16 cellular contexts compared by ENCODE assay signal in genomic region chr2:58447586-58447985, GRCh38.
A peak's percentile ranks its signal among the peaks of the same experiment; 100 is the strongest.
DNase-seq lines count a peak whose midpoint lies in the region; ATAC-seq, FAIRE-seq and TF ChIP-seq lines count a peak whose summit lies in the region.
"Had no signal": no experiment of that assay in that cellular context is flagged by ENCODE, and none has a peak within 500 bp of the region (broad histone marks: within the 10 kb centered on the region; RNA-seq: fewer than 3 reads in every experiment).

No MANE protein-coding gene starts in this region.

- H3K9me1 ChIP-seq in keratinocyte (ENCODE audit: control insufficient read depth, extremely low read depth, insufficient read depth, low read length), result no peaks in the 10 kb centered on the region

- H3K27ac ChIP-seq in astrocyte (ENCODE audit: low read depth, low read length) (no peak overlapping the region), keratinocyte (ENCODE audit: control insufficient read depth, insufficient read depth, low read length) (no peak overlapping the region), transverse colon (no peak overlapping the region)
- H3K27ac ChIP-seq: psoas muscle, thoracic aorta had no signal

- FAIRE-seq in astrocyte (lab: Jason Lieb, UNC), result peak; percentile 23
- no peak for FAIRE-seq in keratinocyte (lab: Jason Lieb, UNC)

- ATAC-seq in HG02588 (IDR thresholded peaks at IDR 0.05; ENCODE audit: unreplicated experiment), result peak; percentile 10

- H3K4me3 Mint-ChIP-seq in astrocyte (ENCODE audit: unreplicated experiment) (no peak overlapping the region), type B pancreatic cell (no peak overlapping the region)
- H3K4me3 Mint-ChIP-seq: activated B cell treated with CpG ODN at 0.5 μM for 24 hours; activated T-helper 1 cell treated with anti-CD3 and anti-CD28 coated beads, Interleukin-12 subunit alpha, Interleukin-12 subunit beta, Interleukin-2, Interleukin-4 antibody, amounts not matched to agents 30 ng/mL and 10 ng/mL and 1 ng/mL, durations not matched to agents 14 hours and 24 hours and 36 hours; central memory CD8-positive, alpha-beta T cell; naive thymus-derived CD4-positive, alpha-beta T cell had no signal

- no peak for TF ChIP-seq EP300 in transverse colon (IDR thresholded peaks at IDR 0.05; ENCODE audit: low read depth)

- peak overlapping the region; percentile 38 for H2AFZ ChIP-seq in astrocyte (ENCODE audit: low read depth, low read length)
- H2AFZ ChIP-seq in keratinocyte (ENCODE audit: control insufficient read depth, low read length), result peak overlapping the region; percentile 34

- intact Hi-C loops in transverse colon (cut with DNase I; ENCODE audit: low total_unique reads), result no loop called here

- no peak overlapping the region for H3K27ac Mint-ChIP-seq in astrocyte (ENCODE audit: unreplicated experiment)
- H3K27ac Mint-ChIP-seq in type B pancreatic cell, result peak overlapping the region; percentile 67
- H3K27ac Mint-ChIP-seq: activated B cell treated with CpG ODN at 0.5 μM for 24 hours; activated T-helper 1 cell treated with anti-CD3 and anti-CD28 coated beads, Interleukin-12 subunit alpha, Interleukin-12 subunit beta, Interleukin-2, Interleukin-4 antibody, amounts not matched to agents 30 ng/mL and 10 ng/mL and 1 ng/mL, durations not matched to agents 14 hours and 24 hours and 36 hours; naive thymus-derived CD4-positive, alpha-beta T cell had no signal

- H3K9me3 ChIP-seq in astrocyte (ENCODE audit: insufficient read depth, low read depth, low read length) (no peaks in the 10 kb centered on the region), keratinocyte (ENCODE audit: control insufficient read depth, low read depth, low read length) (no peaks in the 10 kb centered on the region), transverse colon (no peaks in the 10 kb centered on the region)
- H3K9me3 ChIP-seq: BE2C, MG63, psoas muscle, thoracic aorta had no signal

- peaks cover 12% of the 10 kb centered on the region for H3K4me1 Mint-ChIP-seq in astrocyte (ENCODE audit: low read depth, unreplicated experiment)
- peaks cover 15% of the 10 kb centered on the region for H3K4me1 Mint-ChIP-seq in type B pancreatic cell (ENCODE audit: unreplicated experiment)
- H3K4me1 Mint-ChIP-seq: central memory CD8-positive, alpha-beta T cell; naive thymus-derived CD4-positive, alpha-beta T cell had no signal

- no peaks in the 10 kb centered on the region for H3K36me3 Mint-ChIP-seq in astrocyte (ENCODE audit: low read depth, unreplicated experiment)
- no peaks in the 10 kb centered on the region for H3K36me3 Mint-ChIP-seq in type B pancreatic cell
- H3K36me3 Mint-ChIP-seq: naive thymus-derived CD4-positive, alpha-beta T cell had no signal

- WGBS in transverse colon (ENCODE audit: low coverage in 1 of 2), 2 donors, result 90 to 93% methylated on average over 2 of the region's 2 CpGs

- in situ Hi-C loops in transverse colon (cut with MboI; ENCODE audit: low pct_ligation_motif_present in 1 of 4, low pct_unique_long_range_greater_than_20kb in 1 of 4, low sequenced_read_pairs in 3 of 4), result loop anchor here in 1 of 4 donors (25.0 kb wide), 1 partner anchor 685 kb away; no protein-coding TSS in a partner anchor

- no peak for TF ChIP-seq POLR2A in transverse colon (IDR thresholded peaks at IDR 0.05)

- H3K4me2 ChIP-seq in astrocyte (ENCODE audit: low read length), result no peak overlapping the region
- H3K4me2 ChIP-seq in keratinocyte (ENCODE audit: control insufficient read depth, extremely low read depth, insufficient read depth, low read depth, low read length), result peak overlapping the region; percentile 72

- H3K27me3 Mint-ChIP-seq in astrocyte (ENCODE audit: low read depth, unreplicated experiment) (no peaks in the 10 kb centered on the region), type B pancreatic cell (no peaks in the 10 kb centered on the region)
- H3K27me3 Mint-ChIP-seq: activated B cell treated with CpG ODN at 0.5 μM for 24 hours had no signal

- H3K36me3 ChIP-seq in astrocyte (ENCODE audit: insufficient read depth, low read length), result no peaks in the 10 kb centered on the region
- no peaks in the 10 kb centered on the region for H3K36me3 ChIP-seq in keratinocyte (ENCODE audit: control insufficient read depth in 2 of 2, extremely low read depth in 1 of 2, insufficient read depth in 2 of 2, low read length in 2 of 2)
- no peaks in the 10 kb centered on the region for H3K36me3 ChIP-seq in transverse colon
- H3K36me3 ChIP-seq: BE2C, MG63, thoracic aorta had no signal

- H3K4me3 ChIP-seq in astrocyte (ENCODE audit: insufficient read depth, low read depth, low read length) (no peak overlapping the region), keratinocyte (ENCODE audit: control insufficient read depth in 2 of 3, extremely low read depth in 1 of 3, insufficient read depth in 2 of 3, low read depth in 1 of 3, low read length in 3 of 3) (peak overlapping the region in 2 of 3 experiments; percentile 11 to 13), transverse colon (no peak overlapping the region)
- H3K4me3 ChIP-seq: MG63, psoas muscle, thoracic aorta had no signal

- H3K79me2 ChIP-seq in astrocyte (ENCODE audit: insufficient read depth, low read length) (no peaks in the 10 kb centered on the region), keratinocyte (ENCODE audit: control insufficient read depth, insufficient read depth, low read length) (no peaks in the 10 kb centered on the region)

- H3K4me1 ChIP-seq in astrocyte (ENCODE audit: insufficient read depth, low read length) (no peaks in the 10 kb centered on the region), keratinocyte (ENCODE audit: control insufficient read depth, extremely low read depth, insufficient read depth, low read length) (peaks cover 8% of the 10 kb centered on the region), transverse colon (no peaks in the 10 kb centered on the region)
- H3K4me1 ChIP-seq: BE2C, psoas muscle had no signal

- TF ChIP-seq CTCF in astrocyte (IDR thresholded peaks at IDR 0.05; ENCODE audit: insufficient read depth, low read depth, low read length) (no peak), keratinocyte (optimal IDR thresholded peaks at IDR 0.05 in 1 of 3, IDR thresholded peaks at IDR 0.05 in 1 of 3, conservative IDR thresholded peaks at IDR 0.05 in 1 of 3; ENCODE audit: extremely low read depth in 1 of 3, insufficient read depth in 2 of 3, low read length in 3 of 3) (no peak), type B pancreatic cell (conservative IDR thresholded peaks at IDR 0.05) (no peak), transverse colon (IDR thresholded peaks at IDR 0.05) (no peak)

- H4K20me1 ChIP-seq in astrocyte (ENCODE audit: insufficient read depth, low read length) (no peaks in the 10 kb centered on the region), keratinocyte (ENCODE audit: control insufficient read depth, extremely low read depth, insufficient read depth, low read length) (no peaks in the 10 kb centered on the region)

- H3K27me3 ChIP-seq in astrocyte (ENCODE audit: insufficient read depth, low read length) (no peaks in the 10 kb centered on the region), keratinocyte (ENCODE audit: control insufficient read depth, extremely low read depth, insufficient read depth, low read length) (no peaks in the 10 kb centered on the region), transverse colon (no peaks in the 10 kb centered on the region)
- H3K27me3 ChIP-seq: BE2C, MG63 had no signal

- H3K9me3 Mint-ChIP-seq in astrocyte (ENCODE audit: unreplicated experiment) (no peaks in the 10 kb centered on the region), type B pancreatic cell (no peaks in the 10 kb centered on the region)
- H3K9me3 Mint-ChIP-seq: activated B cell treated with CpG ODN at 0.5 μM for 24 hours; activated T-helper 1 cell treated with anti-CD3 and anti-CD28 coated beads, Interleukin-12 subunit alpha, Interleukin-12 subunit beta, Interleukin-2, Interleukin-4 antibody, amounts not matched to agents 30 ng/mL and 10 ng/mL and 1 ng/mL, durations not matched to agents 14 hours and 24 hours and 36 hours; central memory CD8-positive, alpha-beta T cell had no signal

- no peak for DNase-seq in astrocyte (ENCODE audit: low read depth)
- DNase-seq in keratinocyte (ENCODE audit: low read depth, low spot score), result no peak
- no peak for DNase-seq in type B pancreatic cell (ENCODE audit: extremely low spot score, unreplicated experiment)
- no peak for DNase-seq in NCI-H2196 treated with DMSO at 0.1 percent for 48 hours (lab: John Stamatoyannopoulos, UW; ENCODE audit: unreplicated experiment)
- DNase-seq in T1000 (lab: John Stamatoyannopoulos, UW), result no peak
- no peak for DNase-seq in transverse colon
- DNase-seq: activated B cell treated with CpG ODN at 0.5 μM for 24 hours; activated CD8-positive, alpha-beta memory T cell treated with anti-CD3 and anti-CD28 coated beads for 24 hours; naive thymus-derived CD4-positive, alpha-beta T cell; psoas muscle had no signal

- H3K9ac ChIP-seq in astrocyte (ENCODE audit: low read length) (no peak overlapping the region), keratinocyte (ENCODE audit: control insufficient read depth, extremely low read depth, insufficient read depth, low read length) (no peak overlapping the region)

- dilution Hi-C loops in keratinocyte (cut with MboI; ENCODE audit: extremely low pct_ligation_motif_present, low sequenced_read_pairs), result no loop called here

Comparison
In these comparisons a context has a peak if more than half of its experiments do, and no peak if none do; other contexts are left out.
1. H3K4me3 ChIP-seq: peak in keratinocyte (2 of 3); none in astrocyte (single experiment) and transverse colon (0 of 4).